25 cellular contexts compared by ENCODE assay signal in genomic region chr7:42624471-42624870, GRCh38.
DNase-seq lines count a peak whose midpoint lies in the region; ATAC-seq and TF ChIP-seq lines count a peak whose summit lies in the region.
"Had no signal": no experiment of that assay in that cellular context is flagged by ENCODE, and none has a peak within 500 bp of the region (broad histone marks: within the 10 kb centered on the region; RNA-seq: fewer than 3 reads in every experiment).

No MANE protein-coding gene starts in this region.

- H3K27me3 Mint-ChIP-seq in activated T-helper 1 cell treated with anti-CD3 and anti-CD28 coated beads, Interleukin-12 subunit alpha, Interleukin-12 subunit beta, Interleukin-2, Interleukin-4 antibody, amounts not matched to agents 30 ng/mL and 10 ng/mL and 1 ng/mL, durations not matched to agents 14 hours and 24 hours and 36 hours (ENCODE audit: insufficient read depth): no peaks in the 10 kb centered on the region
- H3K27me3 Mint-ChIP-seq: effector memory CD8-positive, alpha-beta T cell had no signal

- H3K9me2 ChIP-seq in GM23248 (ENCODE audit: insufficient read depth): no peaks in the 10 kb centered on the region

- peak; percentile 34 for ATAC-seq in foreskin keratinocyte
- no peak for ATAC-seq in HG03045 (IDR thresholded peaks at IDR 0.05; ENCODE audit: unreplicated experiment)
- ATAC-seq: CD8-positive, alpha-beta T cell; effector memory CD8-positive, alpha-beta T cell; esophagus mucosa; left lung had no signal

- no peak overlapping the region for H3K9ac ChIP-seq in GM23248

- intact Hi-C loops in ascending aorta (cut with DNase I): no loop called here
- intact Hi-C loops in activated T-helper 1 cell treated with anti-CD3 and anti-CD28 coated beads, Interleukin-12 subunit alpha, Interleukin-12 subunit beta, Interleukin-2, Interleukin-4 antibody, amounts not matched to agents 30 ng/mL and 10 ng/mL and 1 ng/mL, durations not matched to agents 14 hours and 24 hours and 36 hours (cut with micrococcal nuclease): no loop called here

- H3K36me3 Mint-ChIP-seq in activated T-helper 1 cell treated with anti-CD3 and anti-CD28 coated beads, Interleukin-12 subunit alpha, Interleukin-12 subunit beta, Interleukin-2, Interleukin-4 antibody, amounts not matched to agents 30 ng/mL and 10 ng/mL and 1 ng/mL, durations not matched to agents 14 hours and 24 hours and 36 hours (ENCODE audit: low read depth): no peaks in the 10 kb centered on the region
- H3K36me3 Mint-ChIP-seq: CD8-positive, alpha-beta T cell had no signal

- H3K27ac Mint-ChIP-seq in activated T-helper 1 cell treated with anti-CD3 and anti-CD28 coated beads, Interleukin-12 subunit alpha, Interleukin-12 subunit beta, Interleukin-2, Interleukin-4 antibody, amounts not matched to agents 30 ng/mL and 10 ng/mL and 1 ng/mL, durations not matched to agents 14 hours and 24 hours and 36 hours: no peak overlapping the region
- H3K27ac Mint-ChIP-seq: CD8-positive, alpha-beta T cell; effector memory CD8-positive, alpha-beta T cell had no signal

- H4K20me1 ChIP-seq in GM23248 (ENCODE audit: insufficient read depth): no peaks in the 10 kb centered on the region

- H3F3A ChIP-seq in GM23248 (ENCODE audit: insufficient read depth): no peaks in the 10 kb centered on the region

- H3K36me3 ChIP-seq in GM23248 (ENCODE audit: low read depth) (no peaks in the 10 kb centered on the region), ascending aorta (no peaks in the 10 kb centered on the region)
- H3K36me3 ChIP-seq: left lung had no signal

- H3K79me2 ChIP-seq in GM23248 (ENCODE audit: insufficient read depth): no peaks in the 10 kb centered on the region

- H3K9me3 Mint-ChIP-seq in activated T-helper 1 cell treated with anti-CD3 and anti-CD28 coated beads, Interleukin-12 subunit alpha, Interleukin-12 subunit beta, Interleukin-2, Interleukin-4 antibody, amounts not matched to agents 30 ng/mL and 10 ng/mL and 1 ng/mL, durations not matched to agents 14 hours and 24 hours and 36 hours: no peaks in the 10 kb centered on the region
- H3K9me3 Mint-ChIP-seq: CD8-positive, alpha-beta T cell had no signal

- DNase-seq in A172 (ENCODE audit: low spot score) (peak; percentile 29), GM23248 (peak; percentile 47), astrocyte of the hippocampus (ENCODE audit: low read depth, low spot score) (peak; percentile 10), foreskin keratinocyte (no peak), ascending aorta (ENCODE audit: low spot score in 2 of 2) (no peak)
- no peak for DNase-seq in activated naive CD4-positive, alpha-beta T cell treated with Interleukin-2 at 50 U/mL for 16 hours
- DNase-seq in activated T-helper 1 cell treated with anti-CD3 and anti-CD28 coated beads, Interleukin-12 subunit alpha, Interleukin-12 subunit beta, Interleukin-2, Interleukin-4 antibody, amounts not matched to agents 30 ng/mL and 10 ng/mL and 1 ng/mL, durations not matched to agents 14 hours and 24 hours and 36 hours (ENCODE audit: low spot score): no peak
- DNase-seq: 8988T; activated CD4-positive, alpha-beta T cell treated with anti-CD3 and anti-CD28 coated beads, Interleukin-2, amount 50 U/mL, for 1 hour; activated naive CD4-positive, alpha-beta T cell; activated T-cell treated with anti-CD3 and anti-CD28 coated beads, Interleukin-2, amount 50 U/mL, for 48 hours; CD8-positive, alpha-beta T cell; cortex of kidney; effector memory CD8-positive, alpha-beta T cell; GDM1; left lung; MV-4-11; nucleus accumbens; PC-9; SHP77; stimulated activated naive CD4-positive, alpha-beta T cell; T-helper 9 cell; testis had no signal

- H3K9me3 ChIP-seq in GM23248 (ENCODE audit: low read depth) (no peaks in the 10 kb centered on the region), ascending aorta (no peaks in the 10 kb centered on the region)
- H3K9me3 ChIP-seq: left lung, testis had no signal

- no peaks in the 10 kb centered on the region for H3K27me3 ChIP-seq in GM23248 (replicated peaks; ENCODE audit: insufficient read depth)
- peaks cover 7% of the 10 kb centered on the region for H3K27me3 ChIP-seq in foreskin keratinocyte
- no peaks in the 10 kb centered on the region for H3K27me3 ChIP-seq in ascending aorta
- H3K27me3 ChIP-seq: left lung, testis had no signal

- no peak overlapping the region for H3K27ac ChIP-seq in GM23248
- H3K27ac ChIP-seq in foreskin keratinocyte: no peak overlapping the region
- H3K27ac ChIP-seq in ascending aorta: no peak overlapping the region
- H3K27ac ChIP-seq: left lung, PC-9, testis had no signal

- TF ChIP-seq CTCF in foreskin keratinocyte (conservative IDR thresholded peaks at IDR 0.05): no peak
- no peak for TF ChIP-seq CTCF in ascending aorta (IDR thresholded peaks at IDR 0.05)

- no peak overlapping the region for H3K4me2 ChIP-seq in GM23248 (ENCODE audit: unreplicated experiment)
- H3K4me2 ChIP-seq: PC-9 had no signal

- no peaks in the 10 kb centered on the region for H3K4me1 ChIP-seq in GM23248 (ENCODE audit: insufficient read depth)
- no peaks in the 10 kb centered on the region for H3K4me1 ChIP-seq in foreskin keratinocyte
- H3K4me1 ChIP-seq in ascending aorta: peaks cover 3 to 19% of the 10 kb centered on the region in 2 donors
- H3K4me1 ChIP-seq: testis had no signal

- H3K4me3 ChIP-seq in GM23248 (no peak overlapping the region), ascending aorta (no peak overlapping the region)
- H3K4me3 ChIP-seq: left lung, PC-9, testis had no signal

- H3K4me3 Mint-ChIP-seq in activated T-helper 1 cell treated with anti-CD3 and anti-CD28 coated beads, Interleukin-12 subunit alpha, Interleukin-12 subunit beta, Interleukin-2, Interleukin-4 antibody, amounts not matched to agents 30 ng/mL and 10 ng/mL and 1 ng/mL, durations not matched to agents 14 hours and 24 hours and 36 hours: no peak overlapping the region
- H3K4me3 Mint-ChIP-seq: CD8-positive, alpha-beta T cell; effector memory CD8-positive, alpha-beta T cell had no signal

- no peaks in the 10 kb centered on the region for H3K4me1 Mint-ChIP-seq in activated T-helper 1 cell treated with anti-CD3 and anti-CD28 coated beads, Interleukin-12 subunit alpha, Interleukin-12 subunit beta, Interleukin-2, Interleukin-4 antibody, amounts not matched to agents 30 ng/mL and 10 ng/mL and 1 ng/mL, durations not matched to agents 14 hours and 24 hours and 36 hours (ENCODE audit: low read depth)

- in situ Hi-C loops in GM23248 (cut with MboI): no loop called here

- H2AFZ ChIP-seq in GM23248: no peak overlapping the region
- H2AFZ ChIP-seq: PC-9 had no signal

Comparison
In these comparisons a context has a peak if more than half of its experiments do, and no peak if none do; other contexts are left out.
1. DNase-seq: peak in A172 (single experiment), GM23248 (single experiment) and astrocyte of the hippocampus (single experiment); none in foreskin keratinocyte (0 of 2), activated naive CD4-positive, alpha-beta T cell treated with Interleukin-2 at 50 U/mL for 16 hours (single experiment), ascending aorta (0 of 2) and activated T-helper 1 cell treated with anti-CD3 and anti-CD28 coated beads, Interleukin-12 subunit alpha, Interleukin-12 subunit beta, Interleukin-2, Interleukin-4 antibody, amounts not matched to agents 30 ng/mL and 10 ng/mL and 1 ng/mL, durations not matched to agents 14 hours and 24 hours and 36 hours (single experiment).